Comparison of ENCODE assay signal across 1 cellular context in the genomic region with DNA sequence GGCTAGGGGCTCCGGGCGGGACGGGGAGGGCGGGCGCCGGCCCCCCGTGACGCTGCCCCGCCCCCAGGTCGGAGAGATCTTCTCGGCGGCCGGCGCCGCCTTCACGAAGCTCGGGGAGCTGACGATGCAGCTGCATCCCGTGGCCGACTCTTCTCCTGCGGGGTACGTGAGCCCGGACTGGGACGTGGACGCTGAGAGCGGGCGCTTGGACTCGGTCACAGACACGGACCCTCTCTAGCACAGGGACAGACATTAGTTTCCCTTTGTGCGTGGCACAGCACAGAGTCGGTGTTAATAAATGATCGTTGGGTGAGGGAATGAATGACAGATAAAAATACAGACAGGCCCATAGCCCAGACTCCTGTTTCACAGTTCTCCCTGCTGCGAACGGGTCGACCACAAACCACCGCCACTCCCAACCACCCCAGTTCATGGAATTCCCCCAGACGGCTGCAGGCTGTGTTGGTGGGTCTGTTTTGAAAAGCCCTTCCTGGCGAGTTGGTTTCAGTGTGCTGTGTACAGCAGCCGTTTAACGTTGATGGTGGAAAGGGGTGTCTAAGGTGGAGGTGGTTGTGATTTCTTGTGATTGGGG.
TF ChIP-seq lines count a peak whose summit lies in the region.

No MANE protein-coding gene starts in this region.

TF ChIP-seq in endothelial cell of umbilical vein, 7 proteins besides CTCF, POLR2A, EP300 and RAD21:
- TF ChIP-seq POLR2AphosphoS5 (IDR thresholded peaks at IDR 0.05; ENCODE audit: insufficient read depth, low read depth, low read length) (peak; percentile 25), JUN (IDR thresholded peaks at IDR 0.05; ENCODE audit: borderline replicate concordance, insufficient read depth, insufficient read length, low read depth) (no peak)
- TF ChIP-seq, protein P1, sequence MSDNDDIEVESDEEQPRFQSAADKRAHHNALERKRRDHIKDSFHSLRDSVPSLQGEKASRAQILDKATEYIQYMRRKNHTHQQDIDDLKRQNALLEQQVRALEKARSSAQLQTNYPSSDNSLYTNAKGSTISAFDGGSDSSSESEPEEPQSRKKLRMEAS (IDR thresholded peaks at IDR 0.05; ENCODE audit: insufficient read depth, insufficient read length) = no peak
